ENCODE assay signal across 16 cellular contexts in the genomic region with DNA sequence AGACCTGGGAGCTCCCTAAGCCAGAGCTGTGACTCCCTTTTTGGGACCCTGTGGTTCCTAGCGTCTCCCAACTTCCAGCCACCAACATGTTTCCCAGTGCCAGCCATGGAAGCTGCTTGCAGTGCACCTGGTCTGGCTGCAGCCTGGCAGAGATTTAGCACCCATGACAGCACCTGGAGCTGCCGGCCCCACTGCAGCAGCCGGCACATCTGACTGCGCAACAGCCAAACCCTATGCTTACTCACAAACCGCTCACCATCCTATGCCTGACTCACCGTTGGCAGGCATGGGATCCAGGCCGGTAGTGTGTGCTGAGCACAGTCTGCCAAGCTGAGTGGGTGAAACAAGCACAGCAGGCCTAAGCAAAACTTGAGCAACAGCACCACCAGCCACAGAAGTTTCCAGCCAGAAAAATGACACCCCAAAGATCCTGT.
DNase-seq lines count a peak whose midpoint lies in the region; TF ChIP-seq lines count a peak whose summit lies in the region.
"Had no signal": no experiment of that assay in that cellular context is flagged by ENCODE, and none has a peak within 500 bp of the region (broad histone marks: within the 10 kb centered on the region; RNA-seq: fewer than 3 reads in every experiment).

No MANE protein-coding gene starts in this region.

- TF ChIP-seq EP300 in Ishikawa (IDR thresholded peaks at IDR 0.05; ENCODE audit: borderline replicate concordance) = peak; percentile 79

- CTCF ChIA-PET in AG04449 (lab: Yijun Ruan, JAX) = interaction anchor here (0.6 kb wide), 1 partner anchor 30 kb away, joined by 3 read pairs; no protein-coding TSS in a partner anchor

- POLR2A ChIA-PET in AG04449 (lab: Yijun Ruan, JAX) = no interaction called here

- H3K4me3 ChIP-seq in AG04449 (ENCODE audit: low read depth, low read length) = no peak overlapping the region
- no peak overlapping the region for H3K4me3 ChIP-seq in astrocyte of the cerebellum (ENCODE audit: low read depth, low read length)
- H3K4me3 ChIP-seq: coronary artery, psoas muscle, thoracic aorta had no signal

- peak; percentile 57 for TF ChIP-seq RAD21 in Ishikawa (IDR thresholded peaks at IDR 0.05; ENCODE audit: low read depth)

- in situ Hi-C loops in astrocyte of the cerebellum (cut with HindIII; ENCODE audit: low sequenced_read_pairs) (no loop called here), GM13977 (cut with MboI; ENCODE audit: low pct_unique_long_range_greater_than_20kb, low sequenced_read_pairs, unreplicated experiment) (no loop called here)

- DNase-seq in AG04449 (ENCODE audit: low read depth, low spot score) (peak; percentile 19), astrocyte of the cerebellum (ENCODE audit: low read depth) (peak; percentile 13), glomerular visceral epithelial cell (ENCODE audit: extremely low spot score) (peak; percentile 96), NCI-H2081 (lab: John Stamatoyannopoulos, UW) (no peak), GM13977 (ENCODE audit: low spot score) (no peak), activated gamma-delta T cell (lab: John Stamatoyannopoulos, UW) (no peak)
- no peak for DNase-seq in activated T-cell treated with anti-CD3 and anti-CD28 coated beads, Interleukin-2, amount 50 U/mL, for 1 hour
- DNase-seq: activated CD4-positive, alpha-beta T cell treated with anti-CD3 and anti-CD28 coated beads, Interleukin-2, amount 50 U/mL, for 4 hours; activated naive CD4-positive, alpha-beta T cell treated with anti-CD3 and anti-CD28 coated beads for 36 hours; AML-193; Karpas-422; NCI-H524 treated with DMSO at 0.1 percent for 48 hours; psoas muscle had no signal

- no peak for TF ChIP-seq CTCF in AG04449 (IDR thresholded peaks at IDR 0.05; ENCODE audit: insufficient read depth, low read length, missing control alignments)
- no peak for TF ChIP-seq CTCF in astrocyte of the cerebellum (IDR thresholded peaks at IDR 0.05; ENCODE audit: low read depth, low read length, missing control alignments)
- TF ChIP-seq CTCF in GM13977 (IDR thresholded peaks at IDR 0.05; ENCODE audit: extremely low read depth, insufficient read depth, missing control alignments) = no peak

TF ChIP-seq in Ishikawa, 13 proteins besides CTCF, POLR2A, EP300 and RAD21:
- no peak for TF ChIP-seq TAF1 (IDR thresholded peaks at IDR 0.05; ENCODE audit: low read depth)
- TF ChIP-seq NFIC (IDR thresholded peaks at IDR 0.05) = peak; percentile 72
- TF ChIP-seq, protein P1, sequence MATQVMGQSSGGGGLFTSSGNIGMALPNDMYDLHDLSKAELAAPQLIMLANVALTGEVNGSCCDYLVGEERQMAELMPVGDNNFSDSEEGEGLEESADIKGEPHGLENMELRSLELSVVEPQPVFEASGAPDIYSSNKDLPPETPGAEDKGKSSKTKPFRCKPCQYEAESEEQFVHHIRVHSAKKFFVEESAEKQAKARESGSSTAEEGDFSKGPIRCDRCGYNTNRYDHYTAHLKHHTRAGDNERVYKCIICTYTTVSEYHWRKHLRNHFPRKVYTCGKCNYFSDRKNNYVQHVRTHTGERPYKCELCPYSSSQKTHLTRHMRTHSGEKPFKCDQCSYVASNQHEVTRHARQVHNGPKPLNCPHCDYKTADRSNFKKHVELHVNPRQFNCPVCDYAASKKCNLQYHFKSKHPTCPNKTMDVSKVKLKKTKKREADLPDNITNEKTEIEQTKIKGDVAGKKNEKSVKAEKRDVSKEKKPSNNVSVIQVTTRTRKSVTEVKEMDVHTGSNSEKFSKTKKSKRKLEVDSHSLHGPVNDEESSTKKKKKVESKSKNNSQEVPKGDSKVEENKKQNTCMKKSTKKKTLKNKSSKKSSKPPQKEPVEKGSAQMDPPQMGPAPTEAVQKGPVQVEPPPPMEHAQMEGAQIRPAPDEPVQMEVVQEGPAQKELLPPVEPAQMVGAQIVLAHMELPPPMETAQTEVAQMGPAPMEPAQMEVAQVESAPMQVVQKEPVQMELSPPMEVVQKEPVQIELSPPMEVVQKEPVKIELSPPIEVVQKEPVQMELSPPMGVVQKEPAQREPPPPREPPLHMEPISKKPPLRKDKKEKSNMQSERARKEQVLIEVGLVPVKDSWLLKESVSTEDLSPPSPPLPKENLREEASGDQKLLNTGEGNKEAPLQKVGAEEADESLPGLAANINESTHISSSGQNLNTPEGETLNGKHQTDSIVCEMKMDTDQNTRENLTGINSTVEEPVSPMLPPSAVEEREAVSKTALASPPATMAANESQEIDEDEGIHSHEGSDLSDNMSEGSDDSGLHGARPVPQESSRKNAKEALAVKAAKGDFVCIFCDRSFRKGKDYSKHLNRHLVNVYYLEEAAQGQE (IDR thresholded peaks at IDR 0.05; ENCODE audit: low read depth) = no peak
- peak; percentile 84 for TF ChIP-seq TCF12 (IDR thresholded peaks at IDR 0.05; ENCODE audit: low read depth)
- peak; percentile 59 for TF ChIP-seq MAX (IDR thresholded peaks at IDR 0.05)
- TF ChIP-seq EGR1 (IDR thresholded peaks at IDR 0.05) = no peak
- TF ChIP-seq ZBTB7A (IDR thresholded peaks at IDR 0.05; ENCODE audit: low read depth) = no peak
- 0 out of 2 replicates have a peak, but pooled peaks have one; percentile 30 for TF ChIP-seq YY1 (IDR thresholded peaks at IDR 0.05; ENCODE audit: low read depth)
- TF ChIP-seq TEAD4 (IDR thresholded peaks at IDR 0.05) = no peak
- TF ChIP-seq, protein P2, sequence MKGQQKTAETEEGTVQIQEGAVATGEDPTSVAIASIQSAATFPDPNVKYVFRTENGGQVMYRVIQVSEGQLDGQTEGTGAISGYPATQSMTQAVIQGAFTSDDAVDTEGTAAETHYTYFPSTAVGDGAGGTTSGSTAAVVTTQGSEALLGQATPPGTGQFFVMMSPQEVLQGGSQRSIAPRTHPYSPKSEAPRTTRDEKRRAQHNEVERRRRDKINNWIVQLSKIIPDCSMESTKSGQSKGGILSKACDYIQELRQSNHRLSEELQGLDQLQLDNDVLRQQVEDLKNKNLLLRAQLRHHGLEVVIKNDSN (IDR thresholded peaks at IDR 0.05) = 0 out of 2 replicates have a peak, but pooled peaks have one; percentile 21
- TF ChIP-seq CREB1 (IDR thresholded peaks at IDR 0.05; ENCODE audit: low read depth) = no peak
- TF ChIP-seq FOXM1 (IDR thresholded peaks at IDR 0.05; ENCODE audit: borderline replicate concordance, low read depth) = no peak
- TF ChIP-seq CEBPB (IDR thresholded peaks at IDR 0.05) = peak; percentile 38

Comparison
In these comparisons a context has a peak if more than half of its experiments do, and no peak if none do; other contexts are left out.
1. DNase-seq: peak in AG04449 (single experiment), astrocyte of the cerebellum (single experiment) and glomerular visceral epithelial cell (single experiment); none in NCI-H2081 (0 of 2), activated T-cell treated with anti-CD3 and anti-CD28 coated beads, Interleukin-2, amount 50 U/mL, for 1 hour (single experiment), GM13977 (single experiment) and activated gamma-delta T cell (single experiment).